8 cellular contexts compared by ENCODE assay signal in the genomic region with DNA sequence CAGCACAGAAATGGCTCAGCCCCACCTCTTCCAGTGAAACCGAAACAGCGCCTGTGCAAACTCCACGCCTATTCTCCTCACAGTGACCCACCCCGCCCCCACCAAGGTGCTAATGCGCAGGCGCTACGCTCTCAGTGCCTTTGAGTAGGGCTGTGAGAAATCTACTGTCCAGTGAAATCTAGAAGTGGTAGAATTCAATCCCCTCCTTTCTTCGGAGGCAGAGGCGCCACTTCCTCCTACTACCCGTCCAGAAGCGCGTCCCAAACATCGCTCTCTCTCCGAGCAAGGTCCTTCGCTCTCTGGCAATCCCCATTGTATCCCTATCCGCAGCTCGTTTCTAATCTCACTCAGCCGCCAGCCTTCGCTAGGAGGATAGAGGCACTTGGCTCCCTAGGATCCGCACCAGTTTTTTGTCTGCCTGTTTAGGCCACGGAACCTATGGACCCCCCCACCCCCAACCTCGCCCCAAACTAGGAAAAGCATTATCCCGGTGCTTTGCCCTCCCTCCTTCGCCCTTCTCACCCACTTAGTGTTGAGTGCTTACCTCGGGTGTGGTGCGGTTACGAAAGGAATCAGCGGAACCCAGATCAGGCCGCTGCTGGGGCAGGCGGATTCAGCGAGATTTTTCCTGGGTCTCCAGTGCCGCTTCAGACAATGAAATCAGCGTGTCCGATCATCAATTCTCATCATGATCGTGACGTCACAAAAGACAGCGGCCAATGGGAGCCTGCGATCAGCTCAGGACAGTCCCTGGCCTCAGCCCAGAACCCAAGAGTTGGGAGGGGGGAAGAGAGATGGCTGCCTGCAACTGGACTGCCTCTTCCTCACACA. TPM values are rescaled to one million over a fixed set of nuclear protein-coding genes. Genes with fewer than 3 reads are reported as not detected.
DNase-seq lines count a peak whose midpoint lies in the region; ATAC-seq, FAIRE-seq and TF ChIP-seq lines count a peak whose summit lies in the region.

A gene with protein sequence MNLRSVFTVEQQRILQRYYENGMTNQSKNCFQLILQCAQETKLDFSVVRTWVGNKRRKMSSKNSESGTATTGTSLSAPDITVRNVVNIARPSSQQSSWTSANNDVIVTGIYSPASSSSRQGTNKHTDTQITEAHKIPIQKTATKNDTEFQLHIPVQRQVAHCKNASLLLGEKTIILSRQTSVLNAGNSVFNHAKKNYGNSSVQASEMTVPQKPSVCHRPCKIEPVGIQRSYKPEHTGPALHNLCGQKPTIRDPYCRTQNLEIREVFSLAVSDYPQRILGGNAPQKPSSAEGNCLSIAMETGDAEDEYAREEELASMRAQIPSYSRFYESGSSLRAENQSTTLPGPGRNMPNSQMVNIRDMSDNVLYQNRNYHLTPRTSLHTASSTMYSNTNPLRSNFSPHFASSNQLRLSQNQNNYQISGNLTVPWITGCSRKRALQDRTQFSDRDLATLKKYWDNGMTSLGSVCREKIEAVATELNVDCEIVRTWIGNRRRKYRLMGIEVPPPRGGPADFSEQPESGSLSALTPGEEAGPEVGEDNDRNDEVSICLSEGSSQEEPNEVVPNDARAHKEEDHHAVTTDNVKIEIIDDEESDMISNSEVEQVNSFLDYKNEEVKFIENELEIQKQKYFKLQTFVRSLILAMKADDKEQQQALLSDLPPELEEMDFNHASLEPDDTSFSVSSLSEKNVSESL (minus strand): TSS at position 656 of the 831 bp plus-strand sequence. CDS start 27,056 bp downstream, outside the sequence.

- peak within 1 kb of the TSS; percentile 59 for H2AFZ ChIP-seq in GM12878 (ENCODE audit: control insufficient read depth, low read depth, low read length)

- BruUV-seq in GM12878 (replicated peaks; lab: Mats Ljungman, UMichigan) = no TSS peak

- no peak for FAIRE-seq in GM12878 (lab: Jason Lieb, UNC)

- peak within 1 kb of the TSS; percentile 76 for H3K27ac ChIP-seq in GM12878 (ENCODE audit: control insufficient read depth, insufficient read depth)

- no peak for ATAC-seq in GM12878

- TF ChIP-seq RAD21 in GM12878 (IDR thresholded peaks at IDR 0.05; ENCODE audit: insufficient read depth, low read depth, low read length) = no peak

- CTCF ChIA-PET in GM12878 (lab: Yijun Ruan, JAX) = no interaction called here

- RAD21 ChIA-PET in GM12878 (lab: Charles Lee; ENCODE audit: unreplicated experiment) = no interaction called here

- no peak for TF ChIP-seq CTCF in GM12878 (IDR thresholded peaks at IDR 0.05 in 2 of 3, conservative IDR thresholded peaks at IDR 0.05 in 1 of 3; ENCODE audit: control insufficient read depth in 2 of 3, extremely low read depth in 1 of 3, insufficient read depth in 1 of 3, low read depth in 3 of 3, low read length in 3 of 3)

- H3K4me3 ChIP-seq in GM12878 (peak within 1 kb of the TSS; percentile 60), HAP-1 (no peak within 1 kb of the TSS)

- H3K9ac ChIP-seq in GM12878 (ENCODE audit: control insufficient read depth, insufficient read depth, low read length) = peak within 1 kb of the TSS; percentile 76

- no peaks in the 10 kb centered on the region for H3K9me3 ChIP-seq in GM12878 (replicated peaks; ENCODE audit: control insufficient read depth, insufficient read depth, low read length)
- H3K9me3 ChIP-seq in HAP-1 = no peaks in the 10 kb centered on the region

- H3K27me3 ChIP-seq in GM12878 (replicated peaks in 1 of 2; ENCODE audit: control insufficient read depth in 2 of 2, insufficient read depth in 2 of 2, low read length in 1 of 2) (no peaks in the 10 kb centered on the region), HAP-1 (ENCODE audit: low read depth) (no peaks in the 10 kb centered on the region)

- intact Hi-C loops in GM12878 (cut with micrococcal nuclease; ENCODE audit: unreplicated experiment) = no loop called here

- no peak for TF ChIP-seq EP300 in GM12878 (IDR thresholded peaks at IDR 0.05; ENCODE audit: borderline replicate concordance in 1 of 2, control insufficient read depth in 1 of 2, low read depth in 2 of 2, low read length in 2 of 2)

- TF ChIP-seq POLR2A in GM12878 (IDR thresholded peaks at IDR 0.05; ENCODE audit: low read depth, low read length) = peak; percentile 72

- 25% methylated on average over 38 of the region's 38 CpGs for WGBS in GM12878 (ENCODE audit: insufficient coverage, insufficient replicate concordance, low lambda C conversion rate, missing lambda C conversion rate)

- POLR2A ChIA-PET in GM12878 (lab: Charles Lee) = no interaction called here

- SMC1A ChIA-PET in GM12878 (lab: Charles Lee; ENCODE audit: uncharacterized antibody, unreplicated experiment) = no interaction called here

- no peaks in the 10 kb centered on the region for H3K79me2 ChIP-seq in GM12878 (ENCODE audit: control insufficient read depth, insufficient read depth, low read length)

- H3K4me1 ChIP-seq in GM12878 (ENCODE audit: control insufficient read depth, insufficient read depth, low read length) = no peaks in the 10 kb centered on the region
- no peaks in the 10 kb centered on the region for H3K4me1 ChIP-seq in HAP-1

- H4K20me1 ChIP-seq in GM12878 (ENCODE audit: control insufficient read depth, insufficient read depth) = no peaks in the 10 kb centered on the region

- peak; percentile 92 for DNase-seq in ELF-1 (ENCODE audit: low read depth, low spot score)
- peak; percentile 76 for DNase-seq in HCEC 1CT
- peak; percentile 19 for DNase-seq in NCI-H1417 treated with DMSO at 0.1 percent for 48 hours (lab: John Stamatoyannopoulos, UW)
- DNase-seq in T1000 (lab: John Stamatoyannopoulos, UW) = peak; percentile 47
- DNase-seq in GM12878 (ENCODE audit: low read depth, low spot score) = peak; percentile 27
- peak; percentile 28 for DNase-seq in iPS DF 19.7 (ENCODE audit: low read depth, low spot score)
- peak; percentile 84 for DNase-seq in retina
- DNase-seq in HAP-1 (ENCODE audit: low spot score in 2 of 2) = no peak

- no peaks in the 10 kb centered on the region for H3K36me3 ChIP-seq in GM12878 (ENCODE audit: control insufficient read depth in 2 of 2, insufficient read depth in 2 of 2, low read length in 1 of 2)
- no peaks in the 10 kb centered on the region for H3K36me3 ChIP-seq in HAP-1 (replicated peaks)

- H3K4me2 ChIP-seq in GM12878 (ENCODE audit: control insufficient read depth, insufficient read depth) = peak within 1 kb of the TSS; percentile 49

- in situ Hi-C loops in GM12878 (cut with MboI) (no loop called here), HAP-1 (cut with MboI; ENCODE audit: low sequenced_read_pairs) (no loop called here)

TF ChIP-seq in GM12878, 131 proteins besides CTCF, POLR2A, EP300 and RAD21 (continues in another document):
- TF ChIP-seq, protein P1, sequence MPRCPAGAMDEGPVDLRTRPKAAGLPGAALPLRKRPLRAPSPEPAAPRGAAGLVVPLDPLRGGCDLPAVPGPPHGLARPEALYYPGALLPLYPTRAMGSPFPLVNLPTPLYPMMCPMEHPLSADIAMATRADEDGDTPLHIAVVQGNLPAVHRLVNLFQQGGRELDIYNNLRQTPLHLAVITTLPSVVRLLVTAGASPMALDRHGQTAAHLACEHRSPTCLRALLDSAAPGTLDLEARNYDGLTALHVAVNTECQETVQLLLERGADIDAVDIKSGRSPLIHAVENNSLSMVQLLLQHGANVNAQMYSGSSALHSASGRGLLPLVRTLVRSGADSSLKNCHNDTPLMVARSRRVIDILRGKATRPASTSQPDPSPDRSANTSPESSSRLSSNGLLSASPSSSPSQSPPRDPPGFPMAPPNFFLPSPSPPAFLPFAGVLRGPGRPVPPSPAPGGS (IDR thresholded peaks at IDR 0.05; ENCODE audit: borderline replicate concordance, insufficient read depth, low read depth, low read length, poor library complexity, severe bottlenecking) = no peak
- no peak for TF ChIP-seq SMAD1 (IDR thresholded peaks at IDR 0.05; ENCODE audit: low read depth, partially characterized antibody)
- no peak for TF ChIP-seq RELA (IDR thresholded peaks at IDR 0.05; ENCODE audit: borderline replicate concordance, partially characterized antibody)
- TF ChIP-seq YY1 (IDR thresholded peaks at IDR 0.05; ENCODE audit: low read depth, low read length) = 0 out of 2 replicates have a peak, but pooled peaks have one; percentile 11
- no peak for TF ChIP-seq SMARCA5 (IDR thresholded peaks at IDR 0.05)
- no peak for TF ChIP-seq PAX5 (IDR thresholded peaks at IDR 0.05; ENCODE audit: borderline replicate concordance, low read depth, low read length)
- peak; percentile 60; the same call in 1 of the 2 replicates for TF ChIP-seq PML (IDR thresholded peaks at IDR 0.05; ENCODE audit: low read length)
- TF ChIP-seq, protein P2, sequence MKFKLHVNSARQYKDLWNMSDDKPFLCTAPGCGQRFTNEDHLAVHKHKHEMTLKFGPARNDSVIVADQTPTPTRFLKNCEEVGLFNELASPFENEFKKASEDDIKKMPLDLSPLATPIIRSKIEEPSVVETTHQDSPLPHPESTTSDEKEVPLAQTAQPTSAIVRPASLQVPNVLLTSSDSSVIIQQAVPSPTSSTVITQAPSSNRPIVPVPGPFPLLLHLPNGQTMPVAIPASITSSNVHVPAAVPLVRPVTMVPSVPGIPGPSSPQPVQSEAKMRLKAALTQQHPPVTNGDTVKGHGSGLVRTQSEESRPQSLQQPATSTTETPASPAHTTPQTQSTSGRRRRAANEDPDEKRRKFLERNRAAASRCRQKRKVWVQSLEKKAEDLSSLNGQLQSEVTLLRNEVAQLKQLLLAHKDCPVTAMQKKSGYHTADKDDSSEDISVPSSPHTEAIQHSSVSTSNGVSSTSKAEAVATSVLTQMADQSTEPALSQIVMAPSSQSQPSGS (IDR thresholded peaks at IDR 0.05; ENCODE audit: low read length) = no peak
- TF ChIP-seq SIX5 (IDR thresholded peaks at IDR 0.05; ENCODE audit: low read depth, low read length, severe bottlenecking) = no peak
- no peak for TF ChIP-seq GABPA (IDR thresholded peaks at IDR 0.05; ENCODE audit: low read depth)
- TF ChIP-seq BMI1 (IDR thresholded peaks at IDR 0.05; ENCODE audit: borderline replicate concordance) = no peak

RNA-seq across cellular contexts. Expression of the gene that starts here (rescaled TPM):
- total RNA-seq in GM12878 (2013; cell fraction: nucleolus; rRNA removed) = not detected in 2 replicates
- total RNA-seq in GM12878 (2014; rRNA removed) (4.9 TPM in 2 replicates), GM12878 (2014; rRNA removed; fragmentation: Illumina TruSeq; extraction: Trizol) (8.5 and 8.6 TPM in 2 replicates), GM12878 (2021) (3.6 and 5.1 TPM in 2 replicates)
- 2.0 TPM for polyA plus RNA-seq in GM12878 (2011; ENCODE audit: low read depth)
- polyA plus RNA-seq in GM12878 (2011; rRNA removed) (not detected in 2 replicates), GM12878 (2014; fragmentation: Illumina TruSeq; extraction: Trizol) (6.0 and 6.3 TPM in 2 replicates), GM12878 (2014; fragmentation: Nextera tagmentation; extraction: Ambion mirVana) (1 to 10 TPM; 5.5 to 7.9 TPM), GM12878 (2014; rRNA removed) (1.7 and 2.9 TPM in 2 replicates), GM12878 (2016; fragmentation: Nextera tagmentation; extraction: Ambion mirVana) (1 to 10 TPM; 7.6 to 7.7 TPM)
- polyA plus RNA-seq in GM12878 (2011; cell fraction: cytosol; rRNA removed) = not detected in 2 replicates
- polyA plus RNA-seq in GM12878 (2011; cell fraction: nucleus; rRNA removed) = 0.07 TPM in 1 of 2 replicates, not detected in the other
- 1.7 and 2.1 TPM in 2 replicates for polyA plus RNA-seq in GM12878 (2012)
- not detected in 2 replicates for polyA minus RNA-seq in GM12878 (2011; rRNA and poly(A)+ RNA removed)
- not detected in 2 replicates for polyA minus RNA-seq in GM12878 (2011; cell fraction: cytosol; rRNA and poly(A)+ RNA removed)
- under 0.01 TPM in 1 of 2 replicates, not detected in the other for polyA minus RNA-seq in GM12878 (2011; cell fraction: nucleus; rRNA and poly(A)+ RNA removed)

Comparison
In these comparisons a context has a peak if more than half of its experiments do, and no peak if none do; other contexts are left out.
1. DNase-seq: peak in ELF-1 (single experiment), HCEC 1CT (single experiment), NCI-H1417 treated with DMSO at 0.1 percent for 48 hours (single experiment), T1000 (single experiment), GM12878 (single experiment), iPS DF 19.7 (single experiment) and retina (single experiment); none in HAP-1 (0 of 2).